ENCODE assay signal across 27 cellular contexts in the genomic region with DNA sequence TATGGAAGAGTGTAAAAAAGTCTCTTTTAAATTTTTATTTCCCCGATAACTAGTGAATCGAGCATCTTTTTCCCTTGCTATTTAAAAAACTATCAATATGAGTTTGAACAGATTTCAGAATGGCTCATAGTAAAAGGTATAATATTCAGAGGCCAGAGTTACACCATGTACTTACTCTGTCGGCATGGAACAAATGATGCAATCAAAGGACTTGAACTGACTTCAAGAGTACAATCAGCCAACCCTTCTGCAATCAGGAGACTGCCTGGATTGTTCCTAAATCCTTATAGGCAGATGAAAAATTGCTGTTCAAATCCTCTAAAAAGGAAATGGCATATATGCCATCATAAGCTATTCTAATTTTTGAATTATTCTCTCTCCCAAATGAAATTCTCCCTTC.
DNase-seq lines count a peak whose midpoint lies in the region; ATAC-seq and TF ChIP-seq lines count a peak whose summit lies in the region.
"Had no signal": no experiment of that assay in that cellular context is flagged by ENCODE, and none has a peak within 500 bp of the region (broad histone marks: within the 10 kb centered on the region; RNA-seq: fewer than 3 reads in every experiment).

No MANE protein-coding gene starts in this region.

- peaks cover 6% of the 10 kb centered on the region for H3K4me1 Mint-ChIP-seq in MCF 10A (ENCODE audit: insufficient read depth, unreplicated experiment)
- H3K4me1 Mint-ChIP-seq in glutamatergic neuron (ENCODE audit: low read depth, unreplicated experiment): no peaks in the 10 kb centered on the region

- no peak for TF ChIP-seq POLR2A in breast epithelium (IDR thresholded peaks at IDR 0.05)
- no peak for TF ChIP-seq POLR2A in right lobe of liver (IDR thresholded peaks at IDR 0.05)
- no peak for TF ChIP-seq POLR2A in stomach (IDR thresholded peaks at IDR 0.05)

- CTCF ChIA-PET in MCF 10A (lab: Yijun Ruan, JAX): no interaction called here

- no peaks in the 10 kb centered on the region for H3K9me3 ChIP-seq in breast epithelium
- H3K9me3 ChIP-seq in right lobe of liver: no peaks in the 10 kb centered on the region
- no peaks in the 10 kb centered on the region for H3K9me3 ChIP-seq in MG63
- no peaks in the 10 kb centered on the region for H3K9me3 ChIP-seq in stomach

- H3K36me3 ChIP-seq in breast epithelium (no peaks in the 10 kb centered on the region), right lobe of liver (no peaks in the 10 kb centered on the region), MG63 (no peaks in the 10 kb centered on the region), stomach (no peaks in the 10 kb centered on the region)

- DNase-seq in MCF 10A (ENCODE audit: unreplicated experiment): peak; percentile 17
- no peak for DNase-seq in breast epithelium (ENCODE audit: low spot score in 2 of 2)
- DNase-seq in fibroblast of gingiva (ENCODE audit: low read depth): peak; percentile 49
- DNase-seq in right lobe of liver: peak in 1 of 3 donors; percentile 34
- DNase-seq in glutamatergic neuron: no peak
- no peak for DNase-seq in MG63
- DNase-seq in stomach: no peak
- DNase-seq in activated naive CD4-positive, alpha-beta T cell treated with anti-CD3 and anti-CD28 coated beads, Interleukin-2, amount 50 U/mL, for 16 hours: no peak
- DNase-seq: AML-193; C1 segment of cervical spinal cord; CD8-positive, alpha-beta T cell; DND-41; GOT3; MV-4-11; NCI-H1105 treated with DMSO at 0.1 percent for 48 hours; NCI-H2029 treated with DMSO at 0.1 percent for 48 hours; NCI-H345; NCI-H524; NCI-H774; NK-92 treated with Interleukin-12 subunit alpha and Interleukin-12 subunit beta, amount 100 ng/mL, for 24 hours; SIG-M5 had no signal

- no peaks in the 10 kb centered on the region for H3K36me3 Mint-ChIP-seq in MCF 10A (ENCODE audit: insufficient read depth, unreplicated experiment)
- H3K36me3 Mint-ChIP-seq in glutamatergic neuron (ENCODE audit: unreplicated experiment): no peaks in the 10 kb centered on the region
- H3K36me3 Mint-ChIP-seq: CD8-positive, alpha-beta T cell had no signal

- TF ChIP-seq CTCF in MCF 10A (IDR thresholded peaks at IDR 0.05; ENCODE audit: unreplicated experiment) (no peak), breast epithelium (IDR thresholded peaks at IDR 0.05) (no peak), right lobe of liver (IDR thresholded peaks at IDR 0.05) (no peak), glutamatergic neuron (IDR thresholded peaks at IDR 0.05; ENCODE audit: partially characterized antibody, unreplicated experiment) (no peak), stomach (IDR thresholded peaks at IDR 0.05) (no peak)

- POLR2A ChIA-PET in MCF 10A (lab: Yijun Ruan, JAX): interaction anchor here (0.8 kb wide), 1 partner anchor 11 kb away, joined by 3 read pairs; no protein-coding TSS in a partner anchor

- no peaks in the 10 kb centered on the region for H3K27me3 ChIP-seq in breast epithelium
- no peaks in the 10 kb centered on the region for H3K27me3 ChIP-seq in right lobe of liver
- H3K27me3 ChIP-seq in MG63: no peaks in the 10 kb centered on the region
- no peaks in the 10 kb centered on the region for H3K27me3 ChIP-seq in stomach

- no peaks in the 10 kb centered on the region for H3K4me1 ChIP-seq in breast epithelium
- H3K4me1 ChIP-seq in right lobe of liver: no peaks in the 10 kb centered on the region
- no peaks in the 10 kb centered on the region for H3K4me1 ChIP-seq in stomach

- TF ChIP-seq EP300 in stomach (IDR thresholded peaks at IDR 0.05): no peak

- no peak overlapping the region for H3K27ac ChIP-seq in breast epithelium
- H3K27ac ChIP-seq in right lobe of liver: no peak overlapping the region
- H3K27ac ChIP-seq in stomach: no peak overlapping the region
- H3K27ac ChIP-seq: 22Rv1, HL-60, KMS-11 had no signal

- H3K4me3 Mint-ChIP-seq in MCF 10A (ENCODE audit: unreplicated experiment) (no peak overlapping the region), glutamatergic neuron (ENCODE audit: unreplicated experiment) (no peak overlapping the region)
- H3K4me3 Mint-ChIP-seq: CD8-positive, alpha-beta T cell had no signal

- intact Hi-C loops in MCF 10A (cut with micrococcal nuclease) (no loop called here), breast epithelium (cut with DNase I; ENCODE audit: low total_unique reads) (no loop called here), right lobe of liver (cut with DNase I) (no loop called here), stomach (cut with DNase I; ENCODE audit: low total_unique reads) (no loop called here)

- BruUV-seq in MCF 10A (replicated peaks; lab: Mats Ljungman, UMichigan): no TSS peak

- H3K27ac Mint-ChIP-seq in MCF 10A (ENCODE audit: low read depth, unreplicated experiment) (no peak overlapping the region), glutamatergic neuron (ENCODE audit: unreplicated experiment) (no peak overlapping the region)
- H3K27ac Mint-ChIP-seq: CD8-positive, alpha-beta T cell had no signal

- ATAC-seq in right lobe of liver: peak; percentile 50 to 88 (median 70)
- ATAC-seq: CD8-positive, alpha-beta T cell; GM12878; HCT116; Panc1 had no signal

- H3K4me3 ChIP-seq in breast epithelium: no peak overlapping the region
- no peak overlapping the region for H3K4me3 ChIP-seq in right lobe of liver
- H3K4me3 ChIP-seq in MG63: no peak overlapping the region
- no peak overlapping the region for H3K4me3 ChIP-seq in stomach
- H3K4me3 ChIP-seq: GM12878 had no signal

- H3K27me3 Mint-ChIP-seq in MCF 10A (ENCODE audit: insufficient read depth, unreplicated experiment) (no peaks in the 10 kb centered on the region), glutamatergic neuron (ENCODE audit: unreplicated experiment) (no peaks in the 10 kb centered on the region)

- H3K9me3 Mint-ChIP-seq in MCF 10A (ENCODE audit: unreplicated experiment): no peaks in the 10 kb centered on the region
- H3K9me3 Mint-ChIP-seq in glutamatergic neuron (ENCODE audit: unreplicated experiment): no peaks in the 10 kb centered on the region
- H3K9me3 Mint-ChIP-seq: CD8-positive, alpha-beta T cell had no signal

- 49% methylated on average over 3 of the region's 3 CpGs for WGBS in right lobe of liver (ENCODE audit: insufficient coverage, low coverage, low lambda C conversion rate, missing lambda C conversion rate)
- WGBS in stomach, 5 donors: 74 to 89% (median 83%) methylated on average over 3 of the region's 3 CpGs

Comparison
In these comparisons a context has a peak if more than half of its experiments do, and no peak if none do; other contexts are left out.
1. DNase-seq: peak in MCF 10A (single experiment) and fibroblast of gingiva (single experiment); none in breast epithelium (0 of 2), glutamatergic neuron (single experiment), MG63 (single experiment), stomach (single experiment) and activated naive CD4-positive, alpha-beta T cell treated with anti-CD3 and anti-CD28 coated beads, Interleukin-2, amount 50 U/mL, for 16 hours (single experiment).